8 cellular contexts compared by ENCODE assay signal in genomic region chr19:19997656-19998268, GRCh38. TPM values are rescaled to one million over a fixed set of nuclear protein-coding genes. Genes with fewer than 3 reads are reported as not detected.
DNase-seq lines count a peak whose midpoint lies in the region; ATAC-seq and TF ChIP-seq lines count a peak whose summit lies in the region.

No MANE protein-coding gene starts in this region.

- no peaks in the 10 kb centered on the region for H3K9me2 ChIP-seq in PC-9 (ENCODE audit: insufficient read depth)

- TF ChIP-seq EP300 in suprapubic skin (IDR thresholded peaks at IDR 0.05): no peak

- no peaks in the 10 kb centered on the region for H3K27me3 ChIP-seq in PC-9 (ENCODE audit: insufficient read depth, low read depth)
- H3K27me3 ChIP-seq in body of pancreas: no peaks in the 10 kb centered on the region
- no peaks in the 10 kb centered on the region for H3K27me3 ChIP-seq in lower lobe of right lung (ENCODE audit: low read depth)
- H3K27me3 ChIP-seq in suprapubic skin: no peaks in the 10 kb centered on the region
- H3K27me3 ChIP-seq in aorta (ENCODE audit: control insufficient read depth in 1 of 2, insufficient read depth in 2 of 2, low read length in 1 of 2): no peaks in the 10 kb centered on the region

- POLR2A ChIA-PET in PC-9 (lab: Charles Lee; ENCODE audit: unreplicated experiment): no interaction called here

- no peaks in the 10 kb centered on the region for H3K36me3 ChIP-seq in PC-9 (ENCODE audit: low read depth)
- H3K36me3 ChIP-seq in body of pancreas (replicated peaks in 1 of 2; ENCODE audit: insufficient read depth in 1 of 2, low read depth in 2 of 2): no peaks in the 10 kb centered on the region
- no peaks in the 10 kb centered on the region for H3K36me3 ChIP-seq in lower lobe of right lung
- no peaks in the 10 kb centered on the region for H3K36me3 ChIP-seq in suprapubic skin
- H3K36me3 ChIP-seq in aorta (ENCODE audit: control insufficient read depth in 1 of 2, insufficient read depth in 2 of 2, low read length in 1 of 2): no peaks in the 10 kb centered on the region

- DNase-seq in D341Med (ENCODE audit: low spot score) (peak; percentile 57), PC-9 (peak in 1 of 2 experiments; percentile 2), body of pancreas (peak; percentile 57 to 79 (median 64)), lower lobe of right lung (no peak), suprapubic skin (ENCODE audit: low spot score in 2 of 2) (no peak), SKM-1 treated with dmso at 0.1 percent for 144 hours (lab: John Stamatoyannopoulos, UW; ENCODE audit: unreplicated experiment) (no peak), aorta (no peak)

- no peak overlapping the region for H2AFZ ChIP-seq in PC-9

- no peak overlapping the region for H3K27ac ChIP-seq in PC-9
- no peak overlapping the region for H3K27ac ChIP-seq in body of pancreas
- H3K27ac ChIP-seq in lower lobe of right lung: no peak overlapping the region
- no peak overlapping the region for H3K27ac ChIP-seq in suprapubic skin
- H3K27ac ChIP-seq in aorta (ENCODE audit: low read depth in 1 of 2, low read length in 2 of 2): no peak overlapping the region

- no peak overlapping the region for H3K4me2 ChIP-seq in PC-9

- CTCF ChIA-PET in PC-9 (lab: Charles Lee): no interaction called here

- ATAC-seq in body of pancreas (peak; percentile 56), lower lobe of right lung (no peak), HG02571 (IDR thresholded peaks at IDR 0.05; ENCODE audit: unreplicated experiment) (no peak), aorta (ENCODE audit: low FRiP score) (no peak)

- no peak overlapping the region for H3K4me3 ChIP-seq in PC-9
- H3K4me3 ChIP-seq in body of pancreas: no peak overlapping the region
- H3K4me3 ChIP-seq in lower lobe of right lung: no peak overlapping the region
- no peak overlapping the region for H3K4me3 ChIP-seq in suprapubic skin
- H3K4me3 ChIP-seq in aorta (ENCODE audit: low read length in 2 of 2): no peak overlapping the region

- H3K79me2 ChIP-seq in PC-9 (ENCODE audit: low read depth): no peaks in the 10 kb centered on the region

- WGBS in body of pancreas, 2 donors: 31 to 38% methylated on average over 7 of the region's 7 CpGs
- 44% methylated on average over 7 of the region's 7 CpGs for WGBS in suprapubic skin
- 42 to 51% methylated on average over 7 of the region's 7 CpGs for WGBS in aorta, 2 donors

- BruUV-seq in PC-9 (replicated peaks; lab: Mats Ljungman, UMichigan): no TSS peak

- TF ChIP-seq POLR2A in body of pancreas (IDR thresholded peaks at IDR 0.05) (no peak), suprapubic skin (IDR thresholded peaks at IDR 0.05) (no peak)

- H4K20me1 ChIP-seq in PC-9 (ENCODE audit: insufficient read depth): no peaks in the 10 kb centered on the region

- H3F3A ChIP-seq in PC-9 (ENCODE audit: insufficient read depth, low read depth): no peaks in the 10 kb centered on the region

- no peaks in the 10 kb centered on the region for H3K9me3 ChIP-seq in PC-9 (ENCODE audit: insufficient read depth, low read depth)
- H3K9me3 ChIP-seq in body of pancreas: no peaks in the 10 kb centered on the region
- peaks cover 8% of the 10 kb centered on the region for H3K9me3 ChIP-seq in lower lobe of right lung
- H3K9me3 ChIP-seq in suprapubic skin: peaks cover 15% of the 10 kb centered on the region
- H3K9me3 ChIP-seq in aorta (ENCODE audit: control insufficient read depth, low read length): peaks cover 1% of the 10 kb centered on the region

- H3K4me1 ChIP-seq in PC-9 (replicated peaks; ENCODE audit: insufficient read depth) (no peaks in the 10 kb centered on the region), body of pancreas (no peaks in the 10 kb centered on the region), lower lobe of right lung (no peaks in the 10 kb centered on the region), suprapubic skin (no peaks in the 10 kb centered on the region), aorta (ENCODE audit: control insufficient read depth in 1 of 2, insufficient read depth in 2 of 2, low read length in 2 of 2) (no peaks in the 10 kb centered on the region)

- intact Hi-C loops in PC-9 (cut with micrococcal nuclease; ENCODE audit: unreplicated experiment): no loop called here
- intact Hi-C loops in body of pancreas (cut with DNase I): loop anchor here (10.0 kb wide), 1 partner anchor 277 kb away; no protein-coding TSS in a partner anchor
- intact Hi-C loops in lower lobe of right lung (cut with DNase I): no loop called here
- intact Hi-C loops in aorta (cut with DNase I): no loop called here

- peak; percentile 81 for TF ChIP-seq CTCF in PC-9 (conservative IDR thresholded peaks at IDR 0.05)
- TF ChIP-seq CTCF in body of pancreas (IDR thresholded peaks at IDR 0.05): peak; percentile 74 to 95 (median 89)
- TF ChIP-seq CTCF in lower lobe of right lung (IDR thresholded peaks at IDR 0.05): peak; percentile 79
- TF ChIP-seq CTCF in suprapubic skin (IDR thresholded peaks at IDR 0.05): peak; percentile 46 to 69

RNA-seq across cellular contexts. Expression of gene ZNF682, which starts 41.5 kb away (rescaled TPM):
- total RNA-seq in PC-9 (2021) (3.9 and 4.7 TPM in 2 replicates), body of pancreas (1 to 10 TPM; 3.0 to 8.6 TPM), lower lobe of right lung (4.6 TPM), suprapubic skin (10 to 100 TPM in 1 of 4 donors, 1 to 10 TPM in 3; 3.1 to 11.6 (median 6.4) TPM), aorta (1 to 10 TPM; 4.2 to 7.5 TPM)
- polyA plus RNA-seq in aorta: 1 to 10 TPM; 2.1 to 2.2 TPM

Comparison
In these comparisons a context has a peak if more than half of its experiments do, and no peak if none do; other contexts are left out.
1. DNase-seq: peak in D341Med (single experiment) and body of pancreas (4 of 4); none in lower lobe of right lung (single experiment), suprapubic skin (0 of 2), SKM-1 treated with dmso at 0.1 percent for 144 hours (single experiment) and aorta (0 of 2).
2. Peak in every context shown above with its lines, with median percentiles within 50 percentile points of each other: CTCF ChIP-seq.